Comparison of ENCODE assay signal across 1 cellular context in the genomic region with DNA sequence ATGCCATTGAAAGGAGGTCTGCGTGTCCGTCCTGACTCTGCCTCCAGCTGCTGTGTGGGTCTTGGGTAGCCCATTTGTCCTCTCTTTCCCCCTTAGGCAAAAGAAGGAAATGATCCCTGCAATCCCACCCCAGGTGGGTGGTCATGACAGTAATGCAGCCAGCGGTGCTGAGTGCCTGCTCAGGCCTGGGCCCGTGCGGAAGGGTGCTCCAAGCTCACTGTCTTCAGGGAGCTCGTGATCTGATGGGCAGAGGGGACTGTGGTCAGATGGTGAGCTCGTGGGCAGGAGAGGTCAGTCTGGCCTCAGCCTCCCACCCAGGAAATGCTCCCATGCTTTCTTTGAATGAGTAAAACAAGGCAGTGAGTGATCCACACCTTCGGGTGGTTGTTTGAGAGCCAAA.
TF ChIP-seq lines count a peak whose summit lies in the region.

No MANE protein-coding gene starts in this region.

TF ChIP-seq in H1, 55 proteins besides CTCF, POLR2A, EP300 and RAD21:
- no peak for TF ChIP-seq MAFK (IDR thresholded peaks at IDR 0.05; ENCODE audit: low read depth, low read length)
- TF ChIP-seq, protein P1, sequence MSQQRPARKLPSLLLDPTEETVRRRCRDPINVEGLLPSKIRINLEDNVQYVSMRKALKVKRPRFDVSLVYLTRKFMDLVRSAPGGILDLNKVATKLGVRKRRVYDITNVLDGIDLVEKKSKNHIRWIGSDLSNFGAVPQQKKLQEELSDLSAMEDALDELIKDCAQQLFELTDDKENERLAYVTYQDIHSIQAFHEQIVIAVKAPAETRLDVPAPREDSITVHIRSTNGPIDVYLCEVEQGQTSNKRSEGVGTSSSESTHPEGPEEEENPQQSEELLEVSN (IDR thresholded peaks at IDR 0.05) = no peak
- TF ChIP-seq ZNF274 (IDR thresholded peaks at IDR 0.05; ENCODE audit: borderline replicate concordance, extremely low read depth, low read length) = no peak
- TF ChIP-seq SIRT6 (IDR thresholded peaks at IDR 0.05; ENCODE audit: low read length) = no peak
- TF ChIP-seq KDM5A (IDR thresholded peaks at IDR 0.05; ENCODE audit: low read length) = no peak
